7 cellular contexts compared by ENCODE assay signal in the genomic region with DNA sequence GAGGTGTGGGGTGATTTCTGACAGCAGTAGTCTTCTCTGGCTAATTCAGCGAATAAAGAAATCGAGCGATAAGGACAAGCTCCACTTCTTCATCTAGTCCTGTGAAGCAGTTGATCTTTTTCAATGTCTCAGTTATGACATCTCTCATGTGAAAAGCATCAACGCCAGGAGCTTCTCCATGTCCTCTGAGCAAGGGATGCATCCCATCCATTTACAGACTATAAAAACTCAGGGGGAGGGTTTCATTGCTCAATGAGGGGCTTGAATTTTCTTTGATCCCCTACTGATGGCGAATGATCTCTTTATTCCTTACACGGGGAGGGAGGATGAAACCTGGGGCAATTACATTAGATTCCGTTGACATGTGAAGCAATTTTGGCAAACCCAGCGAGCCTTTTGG.
"Had no signal": no experiment of that assay in that cellular context is flagged by ENCODE, and none has a peak within 500 bp of the region (broad histone marks: within the 10 kb centered on the region; RNA-seq: fewer than 3 reads in every experiment).

No MANE protein-coding gene starts in this region.

- H3K9me3 ChIP-seq: HAP-1 had no signal

- H3K27ac ChIP-seq: HL-60 had no signal

- H3K4me3 ChIP-seq: HAP-1 had no signal

- DNase-seq: GOT3, H7, HFFc6 had no signal

- H3K4me1 ChIP-seq: HAP-1 had no signal

- ATAC-seq: HCT116, HepG2 had no signal

- H3K36me3 ChIP-seq: HAP-1 had no signal
